8 cellular contexts compared by ENCODE assay signal in genomic region chr5:95647331-95647659, GRCh38. TPM values are rescaled to one million over a fixed set of nuclear protein-coding genes. Genes with fewer than 3 reads are reported as not detected.
DNase-seq lines count a peak whose midpoint lies in the region; ATAC-seq and TF ChIP-seq lines count a peak whose summit lies in the region.

No MANE protein-coding gene starts in this region.

- 10 to 18% (median 12%) methylated on average over 10 of the region's 10 CpGs for WGBS in ovary, 3 donors

- H3K36me3 ChIP-seq in SJSA1, result no peaks in the 10 kb centered on the region
- no peaks in the 10 kb centered on the region for H3K36me3 ChIP-seq in ovary

- TF ChIP-seq EP300 in ovary (IDR thresholded peaks at IDR 0.05), result no peak

- TF ChIP-seq CTCF in fibroblast of mammary gland (conservative IDR thresholded peaks at IDR 0.05; ENCODE audit: control insufficient read depth, insufficient read depth, low read depth, low read length) (no peak), ovary (IDR thresholded peaks at IDR 0.05) (no peak)

- H3K27ac ChIP-seq in SJSA1 (peak overlapping the region; percentile 82), ovary (peak overlapping the region; percentile 86 to 92)

- intact Hi-C loops in ovary (cut with DNase I), result loop anchor here in 3 of 4 donors (5.0 to 10.0 kb wide), 6 partner anchors 85 to 1518 kb away; partner anchors contain the start of gene RHOBTB3 (in 2 of the 3)

- TF ChIP-seq POLR2A in ovary (IDR thresholded peaks at IDR 0.05), result no peak

- peak overlapping the region; percentile 42 for H3K4me3 ChIP-seq in SJSA1
- peak overlapping the region; percentile 58 for H3K4me3 ChIP-seq in fibroblast of mammary gland (ENCODE audit: control insufficient read depth, low read depth, low read length)
- H3K4me3 ChIP-seq in ovary, result peak overlapping the region; percentile 60

- H3K4me1 ChIP-seq in SJSA1 (replicated peaks) (peaks cover 18% of the 10 kb centered on the region), ovary (ENCODE audit: insufficient read depth) (no peaks in the 10 kb centered on the region)

- DNase-seq in GF-D8 (lab: John Stamatoyannopoulos, UW) (peak; percentile 48), SJSA1 (ENCODE audit: low read depth in 1 of 2, low spot score in 2 of 2) (no peak), fibroblast of mammary gland (ENCODE audit: low read depth) (no peak), ovary (no peak), NCI-H82 treated with DMSO at 0.1 percent for 48 hours (lab: John Stamatoyannopoulos, UW; ENCODE audit: unreplicated experiment) (no peak), ecto neural progenitor cell (ENCODE audit: low spot score) (no peak), hepatic stellate cell (ENCODE audit: low spot score) (no peak)

- no peak for ATAC-seq in HG03045 (IDR thresholded peaks at IDR 0.05; ENCODE audit: unreplicated experiment)

- H3K27me3 ChIP-seq in SJSA1 (replicated peaks), result no peaks in the 10 kb centered on the region
- H3K27me3 ChIP-seq in ovary, result no peaks in the 10 kb centered on the region

- H3K9me3 ChIP-seq in SJSA1 (replicated peaks) (no peaks in the 10 kb centered on the region), ovary (no peaks in the 10 kb centered on the region)

RNA-seq across cellular contexts. Expression of gene RFESD, which starts 0.7 kb away (rescaled TPM):
- total RNA-seq in SJSA1 (2014; rRNA removed; shearing (Covaris generic)), result 0.72 and 1.7 TPM in 2 replicates
- 1 to 10 TPM; 1.1 to 5.0 (median 3.2) TPM for total RNA-seq in ovary
- polyA plus RNA-seq in ovary, result 1 to 10 TPM; 2.4 to 3.4 TPM

RNA-seq across cellular contexts. Expression of gene GPR150, which starts 27.4 kb away (rescaled TPM):
- total RNA-seq in SJSA1 (2014; rRNA removed; shearing (Covaris generic)), result 0.18 TPM in 1 of 2 replicates, not detected in the other
- under 1 TPM in 3 of 7 donors, not detected in 4; 0.10 to 0.50 (median 0.10) TPM for total RNA-seq in ovary
- polyA plus RNA-seq in ovary, result under 1 TPM; 0.05 to 0.28 TPM

RNA-seq across cellular contexts. Expression of gene SPATA9, which starts 35.5 kb away (rescaled TPM):
- total RNA-seq in SJSA1 (2014; rRNA removed; shearing (Covaris generic)), result 0.56 and 1.4 TPM in 2 replicates
- 1 to 10 TPM in 2 of 7 donors, under 1 TPM in 5; 0.46 to 1.7 (median 0.76) TPM for total RNA-seq in ovary
- 1 to 10 TPM; 1.0 to 1.3 TPM for polyA plus RNA-seq in ovary
